28 cellular contexts compared by ENCODE assay signal in the genomic region with DNA sequence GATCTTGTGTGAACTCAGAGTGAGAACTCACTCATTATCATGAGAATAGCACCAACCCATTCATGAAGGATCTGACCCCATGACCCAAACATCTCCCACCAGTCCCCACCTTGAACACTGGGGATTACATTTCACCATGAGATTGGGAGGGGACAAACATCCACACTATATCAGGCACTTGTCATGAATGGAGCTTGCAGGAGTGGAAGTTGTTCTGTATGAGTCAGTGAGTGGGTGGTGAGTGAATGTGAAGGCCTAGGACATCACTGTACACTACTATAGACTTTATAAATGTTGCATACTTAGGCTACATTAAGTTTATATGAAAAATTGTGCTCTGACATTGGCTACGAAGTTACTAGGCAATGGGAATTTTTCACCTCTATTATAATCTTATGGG. TPM values are rescaled to one million over a fixed set of nuclear protein-coding genes. Genes with fewer than 3 reads are reported as not detected.
A peak's percentile ranks its signal among the peaks of the same experiment; 100 is the strongest.
DNase-seq lines count a peak whose midpoint lies in the region; ATAC-seq and TF ChIP-seq lines count a peak whose summit lies in the region.
"Had no signal": no experiment of that assay in that cellular context is flagged by ENCODE, and none has a peak within 500 bp of the region (broad histone marks: within the 10 kb centered on the region; RNA-seq: fewer than 3 reads in every experiment).

No MANE protein-coding gene starts in this region.

- TF ChIP-seq CTCF in AG04450 (IDR thresholded peaks at IDR 0.05; ENCODE audit: low read depth, low read length) = no peak
- no peak for TF ChIP-seq CTCF in PC-9 (conservative IDR thresholded peaks at IDR 0.05)
- TF ChIP-seq CTCF in lower lobe of right lung (IDR thresholded peaks at IDR 0.05) = no peak

- POLR2A ChIA-PET in AG04450 (lab: Yijun Ruan, JAX) (no interaction called here), PC-9 (lab: Charles Lee; ENCODE audit: unreplicated experiment) (no interaction called here)

- H4K20me1 ChIP-seq in PC-9 (ENCODE audit: insufficient read depth) = no peaks in the 10 kb centered on the region

- H3K36me3 ChIP-seq in neuronal stem cell (replicated peaks in 1 of 2; ENCODE audit: control insufficient read depth in 2 of 2, insufficient read depth in 2 of 2, low read length in 2 of 2) (no peaks in the 10 kb centered on the region), PC-9 (ENCODE audit: low read depth) (no peaks in the 10 kb centered on the region), lower lobe of right lung (no peaks in the 10 kb centered on the region)
- H3K36me3 ChIP-seq: ascending aorta, esophagus muscularis mucosa, neural progenitor cell, prostate gland, upper lobe of left lung had no signal

- no peak overlapping the region for H3K18ac ChIP-seq in neuronal stem cell (ENCODE audit: low read length)

- H3K9me3 ChIP-seq in AG04450 (ENCODE audit: control insufficient read depth, insufficient read depth, low read length) (peaks cover 8% of the 10 kb centered on the region), neuronal stem cell (replicated peaks in 1 of 2; ENCODE audit: control insufficient read depth in 2 of 2, insufficient read depth in 1 of 2, low read depth in 1 of 2, low read length in 2 of 2) (peaks cover 0 to 2% of the 10 kb centered on the region in 2 donors), PC-9 (ENCODE audit: insufficient read depth, low read depth) (no peaks in the 10 kb centered on the region), lower lobe of right lung (no peaks in the 10 kb centered on the region)
- H3K9me3 ChIP-seq: A549, ascending aorta, prostate gland, upper lobe of left lung had no signal

- H3K4me1 ChIP-seq in neuronal stem cell (ENCODE audit: control insufficient read depth in 2 of 2, insufficient read depth in 1 of 2, low read depth in 1 of 2, low read length in 2 of 2) (peaks cover 5 to 9% of the 10 kb centered on the region in 2 donors), PC-9 (replicated peaks; ENCODE audit: insufficient read depth) (peaks cover 33% of the 10 kb centered on the region), lower lobe of right lung (peaks cover 15% of the 10 kb centered on the region)
- H3K4me1 ChIP-seq: A549, prostate gland had no signal

- H2BK120ac ChIP-seq in neuronal stem cell (ENCODE audit: low read depth, low read length) = no peak overlapping the region

- H3K9ac ChIP-seq in neuronal stem cell (ENCODE audit: low read depth, low read length, poor library complexity) = no peak overlapping the region
- H3K9ac ChIP-seq: neural progenitor cell had no signal

- H4K91ac ChIP-seq in neuronal stem cell (ENCODE audit: low read depth, low read length, poor library complexity) = no peak overlapping the region

- H3K27me3 ChIP-seq in AG04450 (ENCODE audit: control insufficient read depth, insufficient read depth, low read length) = peaks cover 7% of the 10 kb centered on the region
- peaks cover 0 to 12% (median 0%) of the 10 kb centered on the region in 3 experiments for H3K27me3 ChIP-seq in neuronal stem cell (ENCODE audit: control insufficient read depth in 3 of 3, insufficient read depth in 3 of 3, low read depth in 1 of 3, low read length in 3 of 3)
- H3K27me3 ChIP-seq in PC-9 (ENCODE audit: insufficient read depth, low read depth) = no peaks in the 10 kb centered on the region
- no peaks in the 10 kb centered on the region for H3K27me3 ChIP-seq in lower lobe of right lung (ENCODE audit: low read depth)
- H3K27me3 ChIP-seq: ascending aorta, upper lobe of left lung had no signal

- CTCF ChIA-PET in AG04450 (lab: Charles Lee) = no interaction called here
- CTCF ChIA-PET in PC-9 (lab: Charles Lee) = no interaction called here

- intact Hi-C loops in PC-9 (cut with micrococcal nuclease; ENCODE audit: unreplicated experiment) (loop anchor here (10.0 kb wide), 1 partner anchor 162 kb away; a partner anchor contains a TSS), lower lobe of right lung (cut with DNase I) (no loop called here)

- H3K27ac ChIP-seq in AG04450 (ENCODE audit: low read depth, low read length) (no peak overlapping the region), neuronal stem cell (replicated peaks; ENCODE audit: low read length) (no peak overlapping the region), PC-9 (no peak overlapping the region), lower lobe of right lung (no peak overlapping the region)
- H3K27ac ChIP-seq: A549, ascending aorta, esophagus muscularis mucosa, neural progenitor cell, prostate gland, skin epidermis, upper lobe of left lung had no signal

- H3K79me2 ChIP-seq in PC-9 (ENCODE audit: low read depth) = no peaks in the 10 kb centered on the region

- no peak overlapping the region for H2BK15ac ChIP-seq in neuronal stem cell (ENCODE audit: low read length)

- H3K23ac ChIP-seq in neuronal stem cell (ENCODE audit: low read depth, low read length, poor library complexity) = no peak overlapping the region

- H4K8ac ChIP-seq in neuronal stem cell (ENCODE audit: low read depth, low read length) = no peak overlapping the region

- no peak overlapping the region for H3K4me2 ChIP-seq in neuronal stem cell (ENCODE audit: insufficient read depth, low read length, poor library complexity, severe bottlenecking)
- H3K4me2 ChIP-seq in PC-9 = no peak overlapping the region
- H3K4me2 ChIP-seq: A549, neural progenitor cell had no signal

- no peaks in the 10 kb centered on the region for H3K79me1 ChIP-seq in neuronal stem cell (ENCODE audit: low read depth, low read length)

- peaks cover 16% of the 10 kb centered on the region for H3F3A ChIP-seq in PC-9 (ENCODE audit: insufficient read depth, low read depth)

- no peak for ATAC-seq in HG03521 (IDR thresholded peaks at IDR 0.05; ENCODE audit: unreplicated experiment)
- ATAC-seq in lower lobe of right lung = no peak
- ATAC-seq: A549; effector memory CD8-positive, alpha-beta T cell; PC-3; WTC11 had no signal

- no peak overlapping the region for H2BK12ac ChIP-seq in neuronal stem cell (ENCODE audit: low read length)

- no TSS peak for BruUV-seq in PC-9 (replicated peaks; lab: Mats Ljungman, UMichigan)

- H3K9me2 ChIP-seq in PC-9 (ENCODE audit: insufficient read depth) = no peaks in the 10 kb centered on the region

- no peak overlapping the region for H2AK5ac ChIP-seq in neuronal stem cell (ENCODE audit: low read depth, low read length)

- H3K14ac ChIP-seq in neuronal stem cell (ENCODE audit: low read length) = no peak overlapping the region

- no peak overlapping the region for H3K4ac ChIP-seq in neuronal stem cell (ENCODE audit: low read length)

- peak overlapping the region; percentile 57 for H2AFZ ChIP-seq in neuronal stem cell (ENCODE audit: low read length)
- H2AFZ ChIP-seq in PC-9 = no peak overlapping the region
- H2AFZ ChIP-seq: neural progenitor cell had no signal

- DNase-seq in AG04450 (ENCODE audit: low read depth, low spot score) (peak; percentile 10), LHCN-M2 (ENCODE audit: low read depth) (peak; percentile 5), dedifferentiated amniotic fluid mesenchymal stem cell (ENCODE audit: extremely low spot score) (peak; percentile 19), neuronal stem cell (ENCODE audit: low spot score) (no peak), PC-9 (no peak), T-helper 2 cell (no peak), lower lobe of right lung (no peak)
- DNase-seq: activated CD8-positive, alpha-beta memory T cell treated with anti-CD3 and anti-CD28 coated beads, Interleukin-2, amount 50 U/mL, for 4 hours; activated naive CD4-positive, alpha-beta T cell treated with anti-CD3 and anti-CD28 coated beads, Interleukin-2, amount 50 U/mL, for 16 hours; COR-L47; effector memory CD8-positive, alpha-beta T cell; glutamatergic neuron; HCEC 1CT; NCI-H1436; NCI-H2107; PC-3; Right ventricle myocardium superior; stimulated activated CD4-positive, alpha-beta T cell treated with anti-CD3 and anti-CD28 coated beads, Interleukin-1b, Interleukin-23, amount 100 ng/mL, for 48 hours; T1000; upper lobe of left lung had no signal

- WGBS in neuronal stem cell (ENCODE audit: extremely low coverage in 2 of 2, insufficient read length in 2 of 2, insufficient replicate concordance in 1 of 2), 2 donors = no CpG with 5 or more reads among the region's 1 CpG

- H3K4me3 ChIP-seq in AG04450 (ENCODE audit: low read depth, low read length) = no peak overlapping the region
- no peak overlapping the region for H3K4me3 ChIP-seq in neuronal stem cell (ENCODE audit: low read length in 2 of 2)
- H3K4me3 ChIP-seq in PC-9 = no peak overlapping the region
- H3K4me3 ChIP-seq in lower lobe of right lung = no peak overlapping the region
- H3K4me3 ChIP-seq: A549, ascending aorta, esophagus muscularis mucosa, neural progenitor cell, prostate gland, skin epidermis, upper lobe of left lung had no signal

- H2BK5ac ChIP-seq in neuronal stem cell (ENCODE audit: low read length) = no peak overlapping the region

RNA-seq across cellular contexts. Expression of a gene that starts 47.6 kb away (rescaled TPM):
- polyA plus RNA-seq in AG04450 (2011; rRNA removed) = 11.9 and 12.4 TPM in 2 replicates
- 11.5 and 17.0 TPM in 2 replicates for polyA minus RNA-seq in AG04450 (2011; rRNA and poly(A)+ RNA removed)
- total RNA-seq in LHCN-M2 (2014; rRNA removed) = 2.1 and 3.2 TPM in 2 replicates
- 0.70 TPM for polyA plus RNA-seq in LHCN-M2 (2012)
- polyA plus RNA-seq in neuronal stem cell (2013, experiment 1 of 2) = 1.4 TPM
- 1.7 TPM for polyA plus RNA-seq in neuronal stem cell (2013, experiment 2 of 2)
- total RNA-seq in PC-9 (2021) = 0.13 and 0.18 TPM in 2 replicates
- 5.3 TPM for total RNA-seq in lower lobe of right lung
- total RNA-seq: Right ventricle myocardium superior had no signal

Comparison
In these comparisons a context has a peak if more than half of its experiments do, and no peak if none do; other contexts are left out.
1. DNase-seq: peak in AG04450 (single experiment), LHCN-M2 (single experiment) and dedifferentiated amniotic fluid mesenchymal stem cell (single experiment); none in neuronal stem cell (single experiment), PC-9 (0 of 2), T-helper 2 cell (0 of 5) and lower lobe of right lung (single experiment).